Comparison of ENCODE assay signal across 6 cellular contexts in genomic region chrX:155563099-155563498, GRCh38.
"Had no signal": no experiment of that assay in that cellular context is flagged by ENCODE, and none has a peak within 500 bp of the region (broad histone marks: within the 10 kb centered on the region; RNA-seq: fewer than 3 reads in every experiment).

No MANE protein-coding gene starts in this region.

- H3K27ac Mint-ChIP-seq: IgD-negative memory B cell had no signal

- ATAC-seq: HepG2, K562 had no signal

- H3K27me3 Mint-ChIP-seq: IgD-negative memory B cell had no signal

- DNase-seq: IMR-90, KBM-7, KG1 had no signal
